Comparison of ENCODE assay signal across 14 cellular contexts in genomic region chr15:66898656-66899402, GRCh38.
"Had no signal": no experiment of that assay in that cellular context is flagged by ENCODE, and none has a peak within 500 bp of the region (broad histone marks: within the 10 kb centered on the region; RNA-seq: fewer than 3 reads in every experiment).

No MANE protein-coding gene starts in this region.

- ATAC-seq: activated T-cell treated with anti-CD3 and anti-CD28 coated beads, Interleukin-2, amount 50 U/mL, for 4 hours; left lung; stimulated activated naive CD8-positive, alpha-beta T cell treated with anti-CD3 and anti-CD28 coated beads, Interleukin-15, Interleukin-2, amounts not matched to agents 100 U/mL and 50 U/mL, for 24 hours had no signal

- H3K27ac Mint-ChIP-seq: activated naive CD8-positive, alpha-beta T cell treated with anti-CD3 and anti-CD28 coated beads, Interleukin-2, amount 10 ng/mL, durations not matched to agents 7 days and 5 days; T-helper 2 cell treated with Interferon-gamma antibody and Interleukin-4, amounts not matched to agents 5 μg/mL and 100 μg/mL, for 36 hours had no signal

- H3K36me3 Mint-ChIP-seq: activated naive CD8-positive, alpha-beta T cell treated with anti-CD3 and anti-CD28 coated beads, Interleukin-2, amount 10 ng/mL, durations not matched to agents 7 days and 5 days had no signal

- DNase-seq: activated CD4-positive, alpha-beta T cell treated with anti-CD3 and anti-CD28 coated beads, Interleukin-2, amount 50 U/mL, for 48 hours; activated CD4-positive, CD25-positive, alpha-beta regulatory T cell treated with anti-CD3 and anti-CD28 coated beads, Interleukin-2, amount 50 U/mL, for 72 hours; activated gamma-delta T cell treated with Interleukin-2 at 50 U/mL for 16 hours; activated naive CD8-positive, alpha-beta T cell treated with anti-CD3 and anti-CD28 coated beads, Interleukin-2, amount 10 ng/mL, durations not matched to agents 7 days and 5 days; activated T-cell treated with anti-CD3 and anti-CD28 coated beads, Interleukin-2, amount 50 U/mL, for 4 hours; anterior cingulate cortex; dorsolateral prefrontal cortex; glutamatergic neuron; left lung; ovary; stimulated activated CD4-positive, alpha-beta T cell treated with anti-CD3 and anti-CD28 coated beads, Interleukin-4, amount 100 ng/mL, for 1 hour; stimulated activated CD8-positive, alpha-beta memory T cell treated with anti-CD3 and anti-CD28 coated beads, Interleukin-4, amount 100 ng/mL, for 48 hours; stimulated activated naive CD8-positive, alpha-beta T cell treated with anti-CD3 and anti-CD28 coated beads, Interleukin-15, Interleukin-2, amounts not matched to agents 100 U/mL and 50 U/mL, for 24 hours had no signal

- H3K9me3 Mint-ChIP-seq: activated T-cell treated with anti-CD3 and anti-CD28 coated beads, Interleukin-2, amount 50 U/mL, for 4 hours; T-helper 2 cell treated with Interferon-gamma antibody and Interleukin-4, amounts not matched to agents 5 μg/mL and 100 μg/mL, for 36 hours had no signal

- H3K4me3 Mint-ChIP-seq: activated naive CD8-positive, alpha-beta T cell treated with anti-CD3 and anti-CD28 coated beads, Interleukin-2, amount 10 ng/mL, durations not matched to agents 7 days and 5 days; activated T-cell treated with anti-CD3 and anti-CD28 coated beads, Interleukin-2, amount 50 U/mL, for 4 hours; T-helper 2 cell treated with Interferon-gamma antibody and Interleukin-4, amounts not matched to agents 5 μg/mL and 100 μg/mL, for 36 hours had no signal
